In the genomic region with DNA sequence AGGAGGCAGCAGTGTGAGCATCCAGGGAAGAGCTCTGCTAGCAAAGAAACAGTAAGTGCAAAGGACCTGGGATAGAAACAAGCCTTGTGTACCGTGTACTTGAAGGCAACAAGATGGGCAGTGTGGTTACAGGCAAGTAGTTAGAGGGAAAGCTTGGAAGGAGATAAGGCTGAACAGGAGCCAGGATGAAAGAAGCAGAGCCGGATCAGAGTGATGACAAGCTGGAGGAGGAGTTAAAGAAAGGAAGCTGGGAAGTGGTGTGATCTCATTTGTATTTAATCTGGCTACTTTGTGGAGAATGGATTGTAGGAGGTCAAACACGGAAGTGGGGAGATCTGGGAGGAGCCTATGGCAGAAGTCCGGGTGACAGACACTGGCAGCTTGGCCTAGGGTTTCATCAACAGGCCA, we compare ENCODE assay signal across 10 cellular contexts. TPM values are rescaled to one million over a fixed set of nuclear protein-coding genes. Genes with fewer than 3 reads are reported as not detected.
A peak's percentile ranks its signal among the peaks of the same experiment; 100 is the strongest.
DNase-seq lines count a peak whose midpoint lies in the region; ATAC-seq and TF ChIP-seq lines count a peak whose summit lies in the region.
"Had no signal": no experiment of that assay in that cellular context is flagged by ENCODE, and none has a peak within 500 bp of the region (broad histone marks: within the 10 kb centered on the region; RNA-seq: fewer than 3 reads in every experiment).

No MANE protein-coding gene starts in this region.

- no peaks in the 10 kb centered on the region for H3K27me3 Mint-ChIP-seq in T-helper 1 cell treated with Interleukin-12 subunit alpha and Interleukin-12 subunit beta and Interleukin-4 antibody, amounts not matched to agents 30 μg/mL and 1 μg/mL, for 36 hours (ENCODE audit: low read depth)
- H3K27me3 Mint-ChIP-seq: central memory CD8-positive, alpha-beta T cell had no signal

- H3K27me3 ChIP-seq in tibial nerve = no peaks in the 10 kb centered on the region

- H3K4me1 ChIP-seq in tibial nerve = peaks cover 0 to 8% (median 3%) of the 10 kb centered on the region in 4 donors

- TF ChIP-seq EP300 in tibial nerve (IDR thresholded peaks at IDR 0.05) = no peak

- intact Hi-C loops in left colon (cut with DNase I, micrococcal nuclease) = no loop called here

- WGBS in tibial nerve, 2 donors = 32 to 42% methylated on average over 4 of the region's 4 CpGs

- H3K4me3 Mint-ChIP-seq in T-helper 1 cell treated with Interleukin-12 subunit alpha and Interleukin-12 subunit beta and Interleukin-4 antibody, amounts not matched to agents 30 μg/mL and 1 μg/mL, for 36 hours = no peak overlapping the region
- H3K4me3 Mint-ChIP-seq: central memory CD8-positive, alpha-beta T cell had no signal

- TF ChIP-seq CTCF in astrocyte of the cerebellum (IDR thresholded peaks at IDR 0.05; ENCODE audit: low read depth, low read length, missing control alignments) = no peak
- TF ChIP-seq CTCF in tibial nerve (IDR thresholded peaks at IDR 0.05) = no peak

- TF ChIP-seq POLR2A in tibial nerve (IDR thresholded peaks at IDR 0.05) = no peak

- H3K4me3 ChIP-seq in astrocyte of the cerebellum (ENCODE audit: low read depth, low read length) = no peak overlapping the region
- no peak overlapping the region for H3K4me3 ChIP-seq in tibial nerve

- peaks cover 2% of the 10 kb centered on the region for H3K36me3 Mint-ChIP-seq in T-helper 1 cell treated with Interleukin-12 subunit alpha and Interleukin-12 subunit beta and Interleukin-4 antibody, amounts not matched to agents 30 μg/mL and 1 μg/mL, for 36 hours (ENCODE audit: low read depth)

- H3K4me1 Mint-ChIP-seq in T-helper 1 cell treated with Interleukin-12 subunit alpha and Interleukin-12 subunit beta and Interleukin-4 antibody, amounts not matched to agents 30 μg/mL and 1 μg/mL, for 36 hours (ENCODE audit: low read depth) = peaks cover 17% of the 10 kb centered on the region

- H3K9me3 ChIP-seq in tibial nerve = no peaks in the 10 kb centered on the region

- H3K36me3 ChIP-seq in tibial nerve = no peaks in the 10 kb centered on the region

- in situ Hi-C loops in astrocyte of the cerebellum (cut with HindIII; ENCODE audit: low sequenced_read_pairs) = no loop called here

- DNase-seq in T-helper 1 cell (no peak), astrocyte of the cerebellum (ENCODE audit: low read depth) (peak; percentile 40), left colon (peak in 1 of 2 donors; percentile 45), tibial nerve (ENCODE audit: low spot score in 2 of 2) (no peak)

- ATAC-seq in left colon (peak; percentile 83), HG02852 (IDR thresholded peaks at IDR 0.05; ENCODE audit: unreplicated experiment) (no peak), GM18907 (IDR thresholded peaks at IDR 0.05; ENCODE audit: unreplicated experiment) (no peak), HG03460 (IDR thresholded peaks at IDR 0.05; ENCODE audit: unreplicated experiment) (no peak)

- no peaks in the 10 kb centered on the region for H3K9me3 Mint-ChIP-seq in T-helper 1 cell treated with Interleukin-12 subunit alpha and Interleukin-12 subunit beta and Interleukin-4 antibody, amounts not matched to agents 30 μg/mL and 1 μg/mL, for 36 hours
- H3K9me3 Mint-ChIP-seq: central memory CD8-positive, alpha-beta T cell had no signal

- peak overlapping the region in 3 of 4 donors; percentile 47 to 77 (median 70) for H3K27ac ChIP-seq in tibial nerve
- H3K27ac ChIP-seq: HL-60 had no signal

- peak overlapping the region; percentile 49 for H3K27ac Mint-ChIP-seq in T-helper 1 cell treated with Interleukin-12 subunit alpha and Interleukin-12 subunit beta and Interleukin-4 antibody, amounts not matched to agents 30 μg/mL and 1 μg/mL, for 36 hours

RNA-seq across cellular contexts. Expression of a gene that starts 44.7 kb away (rescaled TPM):
- total RNA-seq in left colon (10 to 100 TPM; 20.9 to 21.2 TPM), tibial nerve (10 to 100 TPM; 19.8 to 24.0 (median 22.2) TPM)
